In genomic region chr11:120972621-120973020, GRCh38 we compare ENCODE assay signal across 32 cellular contexts.
"Had no signal": no experiment of that assay in that cellular context is flagged by ENCODE, and none has a peak within 500 bp of the region (broad histone marks: within the 10 kb centered on the region; RNA-seq: fewer than 3 reads in every experiment).

No MANE protein-coding gene starts in this region.

- ATAC-seq: naive thymus-derived CD8-positive, alpha-beta T cell; natural killer cell treated with Interleukin-12 subunit alpha and Interleukin-12 subunit beta and Interleukin-15 and Interleukin-18, amount 100 ng/mL, for 72 hours; right cardiac atrium; right lobe of liver; stimulated activated memory B cell treated with anti-CD40 and anti-IgM and Interleukin-4, amounts not matched to agents 10 μg/mL and 1 μg/mL and 100 μg/mL, for 72 hours; stimulated activated naive CD8-positive, alpha-beta T cell treated with anti-CD3 and anti-CD28 coated beads, Interleukin-15, amount 100 ng/mL, for 72 hours; stimulated activated naive CD8-positive, alpha-beta T cell treated with anti-CD3 and anti-CD28 coated beads, Interleukin-15, Interleukin-2, amounts not matched to agents 100 U/mL and 50 U/mL, for 24 hours had no signal

- H2AFZ ChIP-seq: parathyroid adenoma had no signal

- H3K79me2 ChIP-seq: parathyroid adenoma had no signal

- H3K4me3 ChIP-seq: ovary, psoas muscle, right lobe of liver, sigmoid colon, skin epidermis, smooth muscle cell, spleen, thoracic aorta, thyroid gland, tibial nerve, upper lobe of left lung, uterus had no signal

- DNase-seq: naive B cell; naive thymus-derived CD8-positive, alpha-beta T cell; nephron progenitor cell; occipital lobe; ovary; posterior cingulate gyrus; psoas muscle; right cardiac atrium; right lobe of liver; sigmoid colon; spleen; stimulated activated CD4-positive, alpha-beta T cell treated with anti-CD3 and anti-CD28 coated beads, Interleukin-12 subunit alpha, Interleukin-12 subunit beta, amount 100 ng/mL, for 4 hours; stimulated activated CD4-positive, alpha-beta T cell treated with anti-CD3 and anti-CD28 coated beads, Interleukin-1b, Interleukin-23, amount 100 ng/mL, for 48 hours; stimulated activated CD4-positive, alpha-beta T cell treated with anti-CD3 and anti-CD28 coated beads, Interleukin-4, amount 100 ng/mL, for 1 hour; stimulated activated CD4-positive, alpha-beta T cell treated with anti-CD3 and anti-CD28 coated beads, Interleukin-4, amount 100 ng/mL, for 4 hours; stimulated activated CD8-positive, alpha-beta memory T cell treated with anti-CD3 and anti-CD28 coated beads, Interleukin-4, amount 100 ng/mL, for 48 hours; stimulated activated naive CD4-positive, alpha-beta T cell; stimulated activated naive CD8-positive, alpha-beta T cell treated with anti-CD3 and anti-CD28 coated beads, Interleukin-15, amount 100 ng/mL, for 72 hours; stimulated activated naive CD8-positive, alpha-beta T cell treated with anti-CD3 and anti-CD28 coated beads, Interleukin-15, Interleukin-2, amounts not matched to agents 100 U/mL and 50 U/mL, for 24 hours; thyroid gland; trophoblast cell; upper lobe of left lung; uterus had no signal

- H3K4me1 Mint-ChIP-seq: naive B cell; naive thymus-derived CD8-positive, alpha-beta T cell; stimulated activated memory B cell treated with anti-CD40 and anti-IgM and Interleukin-4, amounts not matched to agents 10 μg/mL and 1 μg/mL and 100 μg/mL, for 72 hours; stimulated activated naive CD8-positive, alpha-beta T cell treated with anti-CD3 and anti-CD28 coated beads, Interleukin-15, amount 100 ng/mL, for 72 hours had no signal

- H3K36me3 Mint-ChIP-seq: naive B cell; naive thymus-derived CD8-positive, alpha-beta T cell; natural killer cell treated with Interleukin-12 subunit alpha and Interleukin-12 subunit beta and Interleukin-15 and Interleukin-18, amount 100 ng/mL, for 72 hours; stimulated activated memory B cell treated with anti-CD40 and anti-IgM and Interleukin-4, amounts not matched to agents 10 μg/mL and 1 μg/mL and 100 μg/mL, for 72 hours had no signal

- H3K4me3 Mint-ChIP-seq: naive B cell; naive thymus-derived CD8-positive, alpha-beta T cell; natural killer cell treated with Interleukin-12 subunit alpha and Interleukin-12 subunit beta and Interleukin-15 and Interleukin-18, amount 100 ng/mL, for 72 hours; nephron progenitor cell; neural crest cell; stimulated activated memory B cell treated with anti-CD40 and anti-IgM and Interleukin-4, amounts not matched to agents 10 μg/mL and 1 μg/mL and 100 μg/mL, for 72 hours; stimulated activated naive CD8-positive, alpha-beta T cell treated with anti-CD3 and anti-CD28 coated beads, Interleukin-15, amount 100 ng/mL, for 72 hours had no signal

- H3K4me1 ChIP-seq: parathyroid adenoma, psoas muscle, right lobe of liver, sigmoid colon, spleen, thyroid gland, tibial nerve, upper lobe of left lung, uterus had no signal

- H3K27me3 ChIP-seq: ovary, right lobe of liver, thyroid gland, tibial nerve, upper lobe of left lung had no signal

- H3K36me3 ChIP-seq: ovary, right lobe of liver, sigmoid colon, spleen, thoracic aorta, thyroid gland, tibial nerve, upper lobe of left lung, uterus had no signal

- H3K9me3 ChIP-seq: ovary, psoas muscle, right lobe of liver, sigmoid colon, spleen, thoracic aorta, thyroid gland, tibial nerve, upper lobe of left lung, uterus had no signal

- H3K4me2 ChIP-seq: smooth muscle cell had no signal

- H3K9me3 Mint-ChIP-seq: naive B cell; naive thymus-derived CD8-positive, alpha-beta T cell; natural killer cell treated with Interleukin-12 subunit alpha and Interleukin-12 subunit beta and Interleukin-15 and Interleukin-18, amount 100 ng/mL, for 72 hours; nephron progenitor cell; neural crest cell; stimulated activated memory B cell treated with anti-CD40 and anti-IgM and Interleukin-4, amounts not matched to agents 10 μg/mL and 1 μg/mL and 100 μg/mL, for 72 hours; stimulated activated naive CD8-positive, alpha-beta T cell treated with anti-CD3 and anti-CD28 coated beads, Interleukin-15, amount 100 ng/mL, for 72 hours had no signal

- H3K27ac Mint-ChIP-seq: naive thymus-derived CD8-positive, alpha-beta T cell; natural killer cell treated with Interleukin-12 subunit alpha and Interleukin-12 subunit beta and Interleukin-15 and Interleukin-18, amount 100 ng/mL, for 72 hours; nephron progenitor cell; progenitor cell of endocrine pancreas; stimulated activated memory B cell treated with anti-CD40 and anti-IgM and Interleukin-4, amounts not matched to agents 10 μg/mL and 1 μg/mL and 100 μg/mL, for 72 hours had no signal

- H3K27ac ChIP-seq: ovary, parathyroid adenoma, psoas muscle, right lobe of liver, sigmoid colon, skin epidermis, spleen, thoracic aorta, thyroid gland, tibial nerve, upper lobe of left lung, uterus had no signal

- H3K9ac ChIP-seq: parathyroid adenoma had no signal
